26 cellular contexts compared by ENCODE assay signal in genomic region chr15:98342911-98343310, GRCh38.
"Had no signal": no experiment of that assay in that cellular context is flagged by ENCODE, and none has a peak within 500 bp of the region (broad histone marks: within the 10 kb centered on the region; RNA-seq: fewer than 3 reads in every experiment).

No MANE protein-coding gene starts in this region.

- H3K36me3 ChIP-seq: ascending aorta, breast epithelium, esophagus muscularis mucosa had no signal

- H3K27ac ChIP-seq: ascending aorta, breast epithelium, coronary artery, dorsolateral prefrontal cortex, esophagus muscularis mucosa had no signal

- ATAC-seq: activated CD4-positive, alpha-beta T cell treated with anti-CD3 and anti-CD28 coated beads for 36 hours; activated CD8-positive, alpha-beta memory T cell treated with anti-CD3 and anti-CD28 coated beads, Interleukin-2, amount 10 ng/mL, durations not matched to agents 7 days and 5 days; activated CD8-positive, alpha-beta T cell treated with anti-CD3 and anti-CD28 coated beads, Interleukin-2, amount 10 ng/mL, durations not matched to agents 7 days and 5 days; activated naive CD8-positive, alpha-beta T cell treated with anti-CD3 and anti-CD28 coated beads, Interleukin-2, amount 50 U/mL, for 24 hours had no signal

- FAIRE-seq: frontal cortex had no signal

- H3K4me3 ChIP-seq: ascending aorta, breast epithelium, coronary artery, dorsolateral prefrontal cortex, esophagus muscularis mucosa had no signal

- DNase-seq: activated CD4-positive, alpha-beta memory T cell treated with anti-CD3 and anti-CD28 coated beads for 36 hours; activated CD4-positive, alpha-beta T cell treated with anti-CD3 and anti-CD28 coated beads for 36 hours; activated CD4-positive, alpha-beta T cell treated with anti-CD3 and anti-CD28 coated beads, Interleukin-2, amount 10 ng/mL, durations not matched to agents 24 days and 14 days; activated CD4-positive, CD25-positive, alpha-beta regulatory T cell; activated CD4-positive, CD25-positive, alpha-beta regulatory T cell treated with anti-CD3 and anti-CD28 coated beads, Interleukin-2, amount 50 U/mL, for 72 hours; activated CD8-positive, alpha-beta memory T cell treated with anti-CD3 and anti-CD28 coated beads, Interleukin-2, amount 10 ng/mL, durations not matched to agents 7 days and 5 days; activated CD8-positive, alpha-beta memory T cell treated with anti-CD3 and anti-CD28 coated beads, Interleukin-2, amount 50 U/mL, for 4 hours; activated CD8-positive, alpha-beta T cell treated with anti-CD3 and anti-CD28 coated beads, Interleukin-2, amount 10 ng/mL, durations not matched to agents 7 days and 5 days; activated effector memory CD4-positive, alpha-beta T cell treated with anti-CD3 and anti-CD28 coated beads, Interleukin-2, amount 50 U/mL, for 16 hours; activated naive CD4-positive, alpha-beta T cell treated with anti-CD3 and anti-CD28 coated beads for 36 hours; activated naive CD8-positive, alpha-beta T cell treated with anti-CD3 and anti-CD28 coated beads for 36 hours; activated naive CD8-positive, alpha-beta T cell treated with anti-CD3 and anti-CD28 coated beads, Interleukin-2, amount 50 U/mL, for 24 hours; activated T-cell treated with anti-CD3 and anti-CD28 coated beads, Interleukin-2, amount 50 U/mL, for 1 hour; activated T-cell treated with anti-CD3 and anti-CD28 coated beads, Interleukin-2, amount 50 U/mL, for 48 hours; dorsolateral prefrontal cortex; effector memory CD4-positive, alpha-beta T cell; endodermal cell; erythroblast; foreskin fibroblast; head of caudate nucleus; T-helper 2 cell had no signal

- H3K4me1 ChIP-seq: ascending aorta, breast epithelium had no signal

- H3K27me3 ChIP-seq: ascending aorta, breast epithelium, esophagus muscularis mucosa had no signal

- H3K9me3 ChIP-seq: ascending aorta, breast epithelium, esophagus muscularis mucosa had no signal
